9 cellular contexts compared by ENCODE assay signal in genomic region chr15:100849021-100849831, GRCh38. TPM values are rescaled to one million over a fixed set of nuclear protein-coding genes. Genes with fewer than 3 reads are reported as not detected.
A peak's percentile ranks its signal among the peaks of the same experiment; 100 is the strongest.
DNase-seq lines count a peak whose midpoint lies in the region; ATAC-seq and TF ChIP-seq lines count a peak whose summit lies in the region.
"Had no signal": no experiment of that assay in that cellular context is flagged by ENCODE, and none has a peak within 500 bp of the region (broad histone marks: within the 10 kb centered on the region; RNA-seq: fewer than 3 reads in every experiment).

No MANE protein-coding gene starts in this region.

- intact Hi-C loops in MCF 10A (cut with micrococcal nuclease): no loop called here

- TF ChIP-seq RAD21 in SK-N-SH (IDR thresholded peaks at IDR 0.05; ENCODE audit: low read length): no peak

- H3K9me2 ChIP-seq in SK-N-SH: no peaks in the 10 kb centered on the region

- H3K36me3 Mint-ChIP-seq in MCF 10A (ENCODE audit: insufficient read depth, unreplicated experiment): no peaks in the 10 kb centered on the region

- H3K27ac ChIP-seq in SK-N-SH (ENCODE audit: low read depth in 2 of 2, low read length in 1 of 2): no peak overlapping the region

- no peak overlapping the region for H3K27ac Mint-ChIP-seq in MCF 10A (ENCODE audit: low read depth, unreplicated experiment)

- H3K4me1 Mint-ChIP-seq in MCF 10A (ENCODE audit: insufficient read depth, unreplicated experiment): no peaks in the 10 kb centered on the region

- no peaks in the 10 kb centered on the region for H3K9me3 ChIP-seq in SK-N-SH

- H3K4me3 ChIP-seq in SK-N-SH (ENCODE audit: low read depth in 2 of 2, low read length in 1 of 2): no peak overlapping the region

- H3F3A ChIP-seq in SK-N-SH (replicated peaks; ENCODE audit: insufficient read depth): no peaks in the 10 kb centered on the region

- WGBS in SK-N-SH (ENCODE audit: low lambda C conversion rate): 70% methylated on average over 44 of the region's 44 CpGs

- ATAC-seq in HG02981 (IDR thresholded peaks at IDR 0.05; ENCODE audit: unreplicated experiment): peak; percentile 80
- ATAC-seq in GM18517 (IDR thresholded peaks at IDR 0.05; ENCODE audit: unreplicated experiment): no peak

- H4K20me1 ChIP-seq in SK-N-SH (ENCODE audit: insufficient read depth): no peaks in the 10 kb centered on the region

- no peak overlapping the region for H3K9ac ChIP-seq in SK-N-SH

- no peak overlapping the region for H2AFZ ChIP-seq in SK-N-SH (ENCODE audit: low read depth)

- H3K36me3 ChIP-seq in SK-N-SH (replicated peaks in 1 of 2; ENCODE audit: control insufficient read depth in 1 of 2, insufficient read depth in 2 of 2, low read length in 1 of 2): no peaks in the 10 kb centered on the region

- TF ChIP-seq CTCF in MCF 10A (IDR thresholded peaks at IDR 0.05; ENCODE audit: unreplicated experiment) (no peak), SK-N-SH (IDR thresholded peaks at IDR 0.05) (no peak)

- no peak overlapping the region for H3K4me2 ChIP-seq in SK-N-SH

- H3K4me1 ChIP-seq in SK-N-SH (ENCODE audit: control insufficient read depth in 1 of 2, insufficient read depth in 2 of 2, low read depth in 1 of 2, low read length in 1 of 2): no peaks in the 10 kb centered on the region; a peak in 1 of 4 replicates

- H3K79me2 ChIP-seq in SK-N-SH (ENCODE audit: insufficient read depth): no peaks in the 10 kb centered on the region

- H3K4me3 Mint-ChIP-seq in MCF 10A (ENCODE audit: unreplicated experiment): peak overlapping the region; percentile 12

- no peaks in the 10 kb centered on the region for H3K27me3 ChIP-seq in SK-N-SH (ENCODE audit: insufficient read depth)

- CTCF ChIA-PET in MCF 10A (lab: Yijun Ruan, JAX) (interaction anchor here (0.7 to 1.2 kb wide), 3 partner anchors 85 to 146 kb away, joined by 3 to 4 read pairs (median 3); no protein-coding TSS in a partner anchor), SK-N-SH (lab: Yijun Ruan, JAX) (no interaction called here)

- POLR2A ChIA-PET in MCF 10A (lab: Yijun Ruan, JAX) (interaction anchor here (0.6 kb wide), 1 partner anchor 124 kb away, joined by 3 read pairs; no protein-coding TSS in a partner anchor), SK-N-SH (lab: Yijun Ruan, JAX) (interaction anchor here (1.1 kb wide), 1 partner anchor 10 kb away, joined by 3 read pairs; no protein-coding TSS in a partner anchor)

- BruUV-seq in MCF 10A (replicated peaks; lab: Mats Ljungman, UMichigan): no TSS peak

- H3K27me3 Mint-ChIP-seq in MCF 10A (ENCODE audit: insufficient read depth, unreplicated experiment): no peaks in the 10 kb centered on the region

- no peak for TF ChIP-seq EP300 in SK-N-SH (IDR thresholded peaks at IDR 0.05; ENCODE audit: borderline replicate concordance in 1 of 2, low read depth in 1 of 2, low read length in 1 of 2)

- DNase-seq in D341Med (ENCODE audit: low spot score) (peak; percentile 84), T-helper 22 cell (ENCODE audit: low read depth) (peak; percentile 23), MCF 10A (ENCODE audit: unreplicated experiment) (no peak), kidney glomerular epithelial cell (lab: John Stamatoyannopoulos, UW) (peak; percentile 28), SK-N-SH (no peak)
- DNase-seq in stimulated activated CD4-positive, alpha-beta T cell treated with anti-CD3 and anti-CD28 coated beads, TNF-alpha, amount 100 ng/mL, for 4 hours (ENCODE audit: low read depth in 3 of 3): peak in 2 of 3 experiments; percentile 17 to 19

- no peaks in the 10 kb centered on the region for H3K9me3 Mint-ChIP-seq in MCF 10A (ENCODE audit: unreplicated experiment)

TF ChIP-seq in SK-N-SH, 30 proteins besides CTCF, POLR2A, EP300 and RAD21:
- TF ChIP-seq USF1 (IDR thresholded peaks at IDR 0.05; ENCODE audit: borderline replicate concordance, low read depth): no peak
- TF ChIP-seq FOXJ3 (CRISPR knock-in tag; IDR thresholded peaks at IDR 0.05): no peak
- no peak for TF ChIP-seq TAF1 (IDR thresholded peaks at IDR 0.05; ENCODE audit: borderline replicate concordance, low read depth, low read length)
- no peak for TF ChIP-seq SMC3 (IDR thresholded peaks at IDR 0.05; ENCODE audit: low read depth, low read length)
- TF ChIP-seq SIN3A (IDR thresholded peaks at IDR 0.05; ENCODE audit: borderline replicate concordance, low read depth, low read length): no peak
- no peak for TF ChIP-seq RXRA (IDR thresholded peaks at IDR 0.05; ENCODE audit: borderline replicate concordance, low read depth)
- TF ChIP-seq ZBTB33 (IDR thresholded peaks at IDR 0.05; ENCODE audit: borderline replicate concordance, low read depth): no peak
- TF ChIP-seq GABPA (IDR thresholded peaks at IDR 0.05; ENCODE audit: low read depth): no peak
- TF ChIP-seq NRF1 (IDR thresholded peaks at IDR 0.05; ENCODE audit: low read depth, low read length): no peak
- no peak for TF ChIP-seq MXI1 (IDR thresholded peaks at IDR 0.05; ENCODE audit: low read depth, low read length)
- TF ChIP-seq NFIC (IDR thresholded peaks at IDR 0.05; ENCODE audit: borderline replicate concordance): no peak

RNA-seq across cellular contexts. Expression of gene ALDH1A3, which starts 30.4 kb away (rescaled TPM):
- total RNA-seq in MCF 10A (2022): 3.4 and 4.3 TPM in 2 replicates
- polyA plus RNA-seq in SK-N-SH (2012; rRNA removed): 3.1 and 4.4 TPM in 2 replicates
- 3.9 and 4.5 TPM in 2 replicates for polyA plus RNA-seq in SK-N-SH (2012; cell fraction: cytosol; rRNA removed)
- polyA plus RNA-seq in SK-N-SH (2012; cell fraction: nucleus; rRNA removed): 2.6 TPM in 2 replicates
- total RNA-seq: T-helper 1 cell treated with Interleukin-12 subunit alpha and Interleukin-12 subunit beta and Interleukin-4 antibody, amounts not matched to agents 30 ng/mL and 1 ng/mL, for 36 hours had no signal

Comparison
In these comparisons a context has a peak if more than half of its experiments do, and no peak if none do; other contexts are left out.
1. DNase-seq: peak in D341Med (single experiment), T-helper 22 cell (single experiment), kidney glomerular epithelial cell (single experiment) and stimulated activated CD4-positive, alpha-beta T cell treated with anti-CD3 and anti-CD28 coated beads, TNF-alpha, amount 100 ng/mL, for 4 hours (2 of 3); none in MCF 10A (single experiment) and SK-N-SH (single experiment).